14 cellular contexts compared by ENCODE assay signal in the genomic region with DNA sequence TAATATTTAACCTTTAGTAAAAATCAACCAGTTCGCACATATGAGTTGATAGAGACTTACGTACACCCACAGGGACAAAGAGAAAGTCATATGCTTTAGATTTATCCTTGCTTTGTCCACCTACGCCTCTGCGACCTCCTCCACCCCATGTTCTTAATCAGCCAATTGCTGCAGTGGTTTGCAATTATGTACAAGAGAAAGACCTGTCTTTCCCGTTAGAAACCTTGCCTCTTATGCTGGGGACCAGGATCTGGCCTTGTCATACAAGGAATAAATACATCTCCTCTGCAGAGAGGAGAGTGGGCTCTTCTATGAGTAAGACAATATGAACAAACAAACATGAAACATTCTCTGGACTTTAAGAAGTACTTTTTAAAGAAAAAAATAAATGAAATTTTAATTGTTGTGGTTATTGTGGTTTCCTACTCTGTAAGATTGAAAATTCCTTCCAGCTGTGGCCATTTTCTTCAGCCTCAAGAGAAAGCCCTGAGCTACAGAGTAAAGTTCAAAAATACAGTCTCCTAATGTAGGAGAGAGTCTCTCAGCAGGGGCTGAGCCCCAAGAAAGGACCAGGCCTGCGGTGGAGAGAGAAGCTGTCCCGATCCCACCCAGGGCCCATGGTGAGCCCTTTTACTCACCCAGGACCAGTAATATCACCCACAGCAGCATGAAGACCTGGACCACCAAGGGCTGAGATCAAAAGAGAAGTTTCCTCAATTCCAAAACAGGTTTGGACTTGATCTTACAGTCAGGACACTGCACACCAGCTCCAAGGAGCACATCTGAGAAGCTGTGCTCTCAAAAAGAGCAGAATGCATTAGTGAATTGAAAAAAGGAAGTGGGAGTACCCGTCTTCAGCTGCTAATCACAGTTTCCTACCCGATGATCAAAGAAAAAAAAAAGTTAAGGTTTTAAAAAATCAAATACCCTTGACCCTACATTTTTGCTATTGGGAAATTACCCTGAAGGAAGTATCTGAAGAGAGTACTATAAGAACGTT. TPM values are rescaled to one million over a fixed set of nuclear protein-coding genes. Genes with fewer than 3 reads are reported as not detected.
DNase-seq lines count a peak whose midpoint lies in the region; ATAC-seq, FAIRE-seq and TF ChIP-seq lines count a peak whose summit lies in the region.
"Had no signal": no experiment of that assay in that cellular context is flagged by ENCODE, and none has a peak within 500 bp of the region (broad histone marks: within the 10 kb centered on the region; RNA-seq: fewer than 3 reads in every experiment).

Gene FCRL5, minus strand, starts transcription at position 822 of the 1,000 bp plus-strand sequence. Its CDS starts 153 bp downstream, at position 669.

- no peak for TF ChIP-seq RAD21 in GM12878 (IDR thresholded peaks at IDR 0.05; ENCODE audit: insufficient read depth, low read depth, low read length)

- no peaks in the 10 kb centered on the region; a peak in 1 of 4 replicates for H3K27me3 ChIP-seq in GM12878 (replicated peaks in 1 of 2; ENCODE audit: control insufficient read depth in 2 of 2, insufficient read depth in 2 of 2, low read length in 1 of 2)
- H3K27me3 ChIP-seq: cardiac muscle cell had no signal

- peaks cover 3% of the 10 kb centered on the region for H3K4me1 Mint-ChIP-seq in activated CD4-positive, alpha-beta T cell treated with anti-CD3 and anti-CD28 coated beads for 36 hours
- peaks cover 12% of the 10 kb centered on the region for H3K4me1 Mint-ChIP-seq in CD14-positive monocyte

- peaks cover 4% of the 10 kb centered on the region for H3K27me3 Mint-ChIP-seq in activated CD4-positive, alpha-beta T cell treated with anti-CD3 and anti-CD28 coated beads for 36 hours
- H3K27me3 Mint-ChIP-seq in CD14-positive monocyte (ENCODE audit: low read depth in 3 of 3): peaks cover 5 to 20% (median 9%) of the 10 kb centered on the region in 3 donors

- TF ChIP-seq CTCF in GM12878 (IDR thresholded peaks at IDR 0.05 in 2 of 3, conservative IDR thresholded peaks at IDR 0.05 in 1 of 3; ENCODE audit: control insufficient read depth in 2 of 3, extremely low read depth in 1 of 3, insufficient read depth in 1 of 3, low read depth in 3 of 3, low read length in 3 of 3) (no peak), CD14-positive monocyte (IDR thresholded peaks at IDR 0.05) (no peak)

- H3K27ac ChIP-seq in GM12878 (ENCODE audit: control insufficient read depth, insufficient read depth): peak within 1 kb of the TSS; percentile 34
- H3K27ac ChIP-seq: cardiac muscle cell had no signal

- no TSS peak for BruUV-seq in GM12878 (replicated peaks; lab: Mats Ljungman, UMichigan)

- RAD21 ChIA-PET in GM12878 (lab: Charles Lee; ENCODE audit: unreplicated experiment): interaction anchor here (0.8 to 3.5 kb wide), 12 partner anchors 12 to 53 kb away, joined by 3 to 73 read pairs (median 9); no protein-coding TSS in a partner anchor

- SMC1A ChIA-PET in GM12878 (lab: Charles Lee; ENCODE audit: uncharacterized antibody, unreplicated experiment): interaction anchor here (0.7 to 3.5 kb wide), 14 partner anchors 12 to 74 kb away, joined by 3 to 110 read pairs (median 4); no protein-coding TSS in a partner anchor

- H3K9ac ChIP-seq in GM12878 (ENCODE audit: control insufficient read depth, insufficient read depth, low read length): peak within 1 kb of the TSS; percentile 48

- intact Hi-C loops in GM12878 (cut with micrococcal nuclease; ENCODE audit: unreplicated experiment): no loop called here
- intact Hi-C loops in activated CD4-positive, alpha-beta T cell treated with anti-CD3 and anti-CD28 coated beads for 36 hours (cut with DNase I, micrococcal nuclease): no loop called here
- intact Hi-C loops in CD14-positive monocyte (cut with micrococcal nuclease): no loop called here

- H3K9me3 Mint-ChIP-seq in activated CD4-positive, alpha-beta T cell treated with anti-CD3 and anti-CD28 coated beads for 36 hours (ENCODE audit: low read depth): no peaks in the 10 kb centered on the region
- peaks cover 0 to 3% (median 0%) of the 10 kb centered on the region in 7 donors for H3K9me3 Mint-ChIP-seq in CD14-positive monocyte
- H3K9me3 Mint-ChIP-seq: activated T-cell treated with anti-CD3 and anti-CD28 coated beads, Interleukin-2, amount 50 U/mL, for 24 hours had no signal

- peaks cover 15% of the 10 kb centered on the region for H3K4me1 ChIP-seq in GM12878 (ENCODE audit: control insufficient read depth, insufficient read depth, low read length)

- H2AFZ ChIP-seq in GM12878 (ENCODE audit: control insufficient read depth, low read depth, low read length): no peak within 1 kb of the TSS

- H3K9me3 ChIP-seq in GM12878 (replicated peaks; ENCODE audit: control insufficient read depth, insufficient read depth, low read length): no peaks in the 10 kb centered on the region

- in situ Hi-C loops in GM12878 (cut with MboI): no loop called here

- WGBS in GM12878 (ENCODE audit: insufficient coverage, insufficient replicate concordance, low lambda C conversion rate, missing lambda C conversion rate): 11% methylated on average over 10 of the region's 10 CpGs

- no peaks in the 10 kb centered on the region for H3K36me3 ChIP-seq in GM12878 (ENCODE audit: control insufficient read depth in 2 of 2, insufficient read depth in 2 of 2, low read length in 1 of 2)
- H3K36me3 ChIP-seq: cardiac muscle cell had no signal

- no peak within 1 kb of the TSS for H3K27ac Mint-ChIP-seq in activated CD4-positive, alpha-beta T cell treated with anti-CD3 and anti-CD28 coated beads for 36 hours
- no peak within 1 kb of the TSS for H3K27ac Mint-ChIP-seq in CD14-positive monocyte
- H3K27ac Mint-ChIP-seq: activated T-cell treated with anti-CD3 and anti-CD28 coated beads, Interleukin-2, amount 50 U/mL, for 24 hours had no signal

- peak; percentile 33 for DNase-seq in GM12878 (ENCODE audit: low read depth, low spot score)
- DNase-seq in NK-92 treated with Interleukin-12 subunit alpha and Interleukin-12 subunit beta, amount 100 ng/mL, for 24 hours (lab: John Stamatoyannopoulos, UW): no peak
- DNase-seq in activated CD4-positive, alpha-beta T cell treated with anti-CD3 and anti-CD28 coated beads for 36 hours: no peak
- DNase-seq in CD14-positive monocyte (ENCODE audit: low spot score): no peak
- no peak for DNase-seq in NCI-H446 treated with DMSO at 0.1 percent for 48 hours (lab: John Stamatoyannopoulos, UW)
- DNase-seq: activated T-cell treated with anti-CD3 and anti-CD28 coated beads, Interleukin-2, amount 50 U/mL, for 24 hours; DMS 273 treated with DMSO at 0.1 percent for 48 hours; posterior cingulate gyrus had no signal

- peak within 1 kb of the TSS; percentile 51 for H3K4me2 ChIP-seq in GM12878 (ENCODE audit: control insufficient read depth, insufficient read depth)

- peaks cover 2% of the 10 kb centered on the region for H3K79me2 ChIP-seq in GM12878 (ENCODE audit: control insufficient read depth, insufficient read depth, low read length)

- no peaks in the 10 kb centered on the region for H3K36me3 Mint-ChIP-seq in activated CD4-positive, alpha-beta T cell treated with anti-CD3 and anti-CD28 coated beads for 36 hours (ENCODE audit: low read depth)
- no peaks in the 10 kb centered on the region for H3K36me3 Mint-ChIP-seq in CD14-positive monocyte

- peak; percentile 27 for FAIRE-seq in GM12878 (lab: Jason Lieb, UNC)

- H3K4me3 Mint-ChIP-seq in activated CD4-positive, alpha-beta T cell treated with anti-CD3 and anti-CD28 coated beads for 36 hours: no peak within 1 kb of the TSS
- H3K4me3 Mint-ChIP-seq in CD14-positive monocyte: peak within 1 kb of the TSS in 1 of 2 donors; percentile 13
- H3K4me3 Mint-ChIP-seq: activated T-cell treated with anti-CD3 and anti-CD28 coated beads, Interleukin-2, amount 50 U/mL, for 24 hours had no signal

- CTCF ChIA-PET in GM12878 (lab: Yijun Ruan, JAX): interaction anchor here (0.8 to 3.5 kb wide), 17 partner anchors 10 to 181 kb away, joined by 3 to 102 read pairs (median 4); no protein-coding TSS in a partner anchor
- CTCF ChIA-PET in activated CD4-positive, alpha-beta T cell treated with anti-CD3 and anti-CD28 coated beads for 36 hours (lab: Charles Lee): no interaction called here

- no peaks in the 10 kb centered on the region for H4K20me1 ChIP-seq in GM12878 (ENCODE audit: control insufficient read depth, insufficient read depth)

- no peak for TF ChIP-seq POLR2A in GM12878 (IDR thresholded peaks at IDR 0.05; ENCODE audit: low read depth, low read length)

- ATAC-seq in GM18861 (IDR thresholded peaks at IDR 0.05; ENCODE audit: unreplicated experiment) (peak; percentile 71), GM21515 (IDR thresholded peaks at IDR 0.05; ENCODE audit: unreplicated experiment) (peak; percentile 90), HG03175 (IDR thresholded peaks at IDR 0.05; ENCODE audit: unreplicated experiment) (peak; percentile 63), GM12878 (peak; percentile 90)
- ATAC-seq in activated CD4-positive, alpha-beta T cell treated with anti-CD3 and anti-CD28 coated beads for 36 hours: no peak

- H3K4me3 ChIP-seq in GM12878: peak within 1 kb of the TSS; percentile 62
- H3K4me3 ChIP-seq: cardiac muscle cell had no signal

- POLR2A ChIA-PET in GM12878 (lab: Charles Lee): interaction anchor here (0.7 to 3.0 kb wide), 8 partner anchors 11 to 46 kb away, joined by 3 to 41 read pairs (median 4); partner anchors contain the start of gene FCRL4
- POLR2A ChIA-PET in activated CD4-positive, alpha-beta T cell treated with anti-CD3 and anti-CD28 coated beads for 36 hours (lab: Charles Lee): no interaction called here

- TF ChIP-seq EP300 in GM12878 (IDR thresholded peaks at IDR 0.05; ENCODE audit: borderline replicate concordance in 1 of 2, control insufficient read depth in 1 of 2, low read depth in 2 of 2, low read length in 2 of 2): peak in 1 of 2 experiments; percentile 75; a peak in 2 of 4 replicates

RNA-seq across cellular contexts. Expression of gene FCRL5, which starts in this region (rescaled TPM):
- total RNA-seq in GM12878 (2013; cell fraction: nucleolus; rRNA removed): 371 and 381 TPM in 2 replicates
- total RNA-seq in GM12878 (2014; rRNA removed): 6.6 and 7.3 TPM in 2 replicates
- 6.7 and 6.8 TPM in 2 replicates for total RNA-seq in GM12878 (2014; rRNA removed; fragmentation: Illumina TruSeq; extraction: Trizol)
- 7.2 and 7.8 TPM in 2 replicates for total RNA-seq in GM12878 (2021)
- polyA plus RNA-seq in GM12878 (2011; ENCODE audit: low read depth): 16.1 TPM
- polyA plus RNA-seq in GM12878 (2011; rRNA removed): 136 and 151 TPM in 2 replicates
- 90.4 and 111 TPM in 2 replicates for polyA plus RNA-seq in GM12878 (2011; cell fraction: cytosol; rRNA removed)
- polyA plus RNA-seq in GM12878 (2011; cell fraction: nucleus; rRNA removed): 322 and 460 TPM in 2 replicates
- polyA plus RNA-seq in GM12878 (2012): 16.3 and 19.0 TPM in 2 replicates
- 11.3 and 12.5 TPM in 2 replicates for polyA plus RNA-seq in GM12878 (2014; fragmentation: Illumina TruSeq; extraction: Trizol)
- 1 to 10 TPM; 2.6 to 5.7 TPM for polyA plus RNA-seq in GM12878 (2014; fragmentation: Nextera tagmentation; extraction: Ambion mirVana)
- 9.5 and 10.9 TPM in 2 replicates for polyA plus RNA-seq in GM12878 (2014; rRNA removed)
- polyA plus RNA-seq in GM12878 (2016; fragmentation: Nextera tagmentation; extraction: Ambion mirVana): 1 to 10 TPM; 1.1 to 1.3 TPM
- 131 and 171 TPM in 2 replicates for polyA minus RNA-seq in GM12878 (2011; rRNA and poly(A)+ RNA removed)
- polyA minus RNA-seq in GM12878 (2011; cell fraction: cytosol; rRNA and poly(A)+ RNA removed): 31.8 and 31.9 TPM in 2 replicates
- polyA minus RNA-seq in GM12878 (2011; cell fraction: nucleus; rRNA and poly(A)+ RNA removed): 177 and 194 TPM in 2 replicates
- total RNA-seq in activated CD4-positive, alpha-beta T cell treated with anti-CD3 and anti-CD28 coated beads for 36 hours: not detected
- under 1 TPM in 1 of 2 donors, not detected in 1; 0.06 TPM for polyA plus RNA-seq in CD14-positive monocyte
- total RNA-seq: cardiac muscle cell; NCI-H460; T-helper 2 cell treated with Interferon-gamma antibody and Interleukin-4, amounts not matched to agents 100 ng/mL and 5 ng/mL, for 36 hours had no signal
- polyA plus RNA-seq: cardiac muscle cell had no signal

Comparison
In these comparisons a context has a peak if more than half of its experiments do, and no peak if none do; other contexts are left out.
1. RNA of gene FCRL5 (total RNA-seq): 6.6 to 381 TPM in GM12878; not detected in activated CD4-positive, alpha-beta T cell treated with anti-CD3 and anti-CD28 coated beads for 36 hours; every median in the first group is over 4 times any median in the second.